Comparison of ENCODE assay signal across 8 cellular contexts in genomic region chr1:46394108-46394871, GRCh38. TPM values are rescaled to one million over a fixed set of nuclear protein-coding genes. Genes with fewer than 3 reads are reported as not detected.
A peak's percentile ranks its signal among the peaks of the same experiment; 100 is the strongest.
DNase-seq lines count a peak whose midpoint lies in the region; FAIRE-seq and TF ChIP-seq lines count a peak whose summit lies in the region.

FAAH (plus strand) TSS chr1:46394317; CDS start chr1:46394349, 32 bp downstream.

- TF ChIP-seq POLR2A in vagina (IDR thresholded peaks at IDR 0.05), result no peak

- no peaks in the 10 kb centered on the region for H3K79me2 ChIP-seq in DOHH2 (ENCODE audit: control insufficient read depth, low read length)

- intact Hi-C loops in vagina (cut with DNase I), result no loop called here

- no peaks in the 10 kb centered on the region for H3K9me2 ChIP-seq in DOHH2 (replicated peaks; ENCODE audit: control insufficient read depth, low read length)

- FAIRE-seq in urothelium cell line (lab: Jason Lieb, UNC), result no peak

- TF ChIP-seq CTCF in DOHH2 (IDR thresholded peaks at IDR 0.05; ENCODE audit: low read depth, low read length, poor library complexity, severe bottlenecking) (no peak), cardiac muscle cell (IDR thresholded peaks at IDR 0.05; ENCODE audit: low read depth, low read length) (no peak), vagina (IDR thresholded peaks at IDR 0.05) (no peak)

- H3K4me1 ChIP-seq in DOHH2 (ENCODE audit: control insufficient read depth, low read length), result peaks cover 8% of the 10 kb centered on the region
- peaks cover 7% of the 10 kb centered on the region for H3K4me1 ChIP-seq in adipocyte (ENCODE audit: control insufficient read depth, insufficient read depth, low read length)
- peaks cover 8% of the 10 kb centered on the region for H3K4me1 ChIP-seq in cardiac muscle cell (ENCODE audit: low read depth)
- H3K4me1 ChIP-seq in vagina, result peaks cover 11% of the 10 kb centered on the region

- H4K20me1 ChIP-seq in DOHH2 (ENCODE audit: control insufficient read depth, insufficient read depth, low read depth, low read length), result no peaks in the 10 kb centered on the region

- H3K9me3 ChIP-seq in DOHH2 (ENCODE audit: control insufficient read depth, insufficient read depth, low read length) (peaks cover 8% of the 10 kb centered on the region), adipocyte (ENCODE audit: control insufficient read depth, low read length) (peaks cover 20% of the 10 kb centered on the region), cardiac muscle cell (ENCODE audit: low read depth) (no peaks in the 10 kb centered on the region), vagina (no peaks in the 10 kb centered on the region)

- peak within 1 kb of the TSS; percentile 79 for H3K4me3 ChIP-seq in DOHH2 (ENCODE audit: low read length)
- peak within 1 kb of the TSS; percentile 71 for H3K4me3 ChIP-seq in adipocyte (ENCODE audit: low read length)
- H3K4me3 ChIP-seq in cardiac muscle cell, result peak within 1 kb of the TSS; percentile 26
- peak within 1 kb of the TSS; percentile 56 to 65 for H3K4me3 ChIP-seq in vagina

- H3K36me3 ChIP-seq in DOHH2 (ENCODE audit: control insufficient read depth, low read length), result no peaks in the 10 kb centered on the region
- no peaks in the 10 kb centered on the region for H3K36me3 ChIP-seq in adipocyte (ENCODE audit: control insufficient read depth, insufficient read depth, low read length, severe bottlenecking)
- H3K36me3 ChIP-seq in cardiac muscle cell, result no peaks in the 10 kb centered on the region
- no peaks in the 10 kb centered on the region for H3K36me3 ChIP-seq in vagina

- peak within 1 kb of the TSS; percentile 85 for H3K4me2 ChIP-seq in DOHH2 (ENCODE audit: low read length)

- peak within 1 kb of the TSS; percentile 67 for H3K9ac ChIP-seq in adipocyte (ENCODE audit: low read length)

- H3K27me3 ChIP-seq in DOHH2 (ENCODE audit: control insufficient read depth, low read length) (peaks cover 3% of the 10 kb centered on the region), adipocyte (replicated peaks; ENCODE audit: control insufficient read depth, insufficient read depth, low read length) (peaks cover 20% of the 10 kb centered on the region), cardiac muscle cell (peaks cover 9% of the 10 kb centered on the region), vagina (no peaks in the 10 kb centered on the region)

- DNase-seq in NCI-H510A (lab: John Stamatoyannopoulos, UW) (peak; percentile 42), adipocyte (ENCODE audit: low read depth) (no peak), cardiac muscle cell (ENCODE audit: low read depth in 1 of 2, low spot score in 1 of 2) (peak; percentile 51 to 69), occipital lobe (lab: John Stamatoyannopoulos, UW) (peak; percentile 69), vagina (ENCODE audit: extremely low spot score in 2 of 2) (no peak), urothelium cell line (ENCODE audit: low spot score) (no peak)
- DNase-seq in effector CD4-positive, alpha-beta T cell, result no peak

- H3F3A ChIP-seq in DOHH2 (ENCODE audit: control insufficient read depth, insufficient read depth), result no peaks in the 10 kb centered on the region

- no peak within 1 kb of the TSS for H3K27ac ChIP-seq in DOHH2 (ENCODE audit: low read depth, low read length)
- H3K27ac ChIP-seq in cardiac muscle cell, result no peak within 1 kb of the TSS
- peak within 1 kb of the TSS; percentile 49 for H3K27ac ChIP-seq in vagina

RNA-seq across cellular contexts. Expression of gene FAAH, which starts in this region (rescaled TPM):
- 12.4 and 21.0 TPM in 2 replicates for total RNA-seq in cardiac muscle cell
- polyA plus RNA-seq in cardiac muscle cell, result 18.7 and 20.2 TPM in 2 replicates
- total RNA-seq in occipital lobe, result 22.5 TPM
- total RNA-seq in vagina, result 38.1 TPM

Comparison
In these comparisons a context has a peak if more than half of its experiments do, and no peak if none do; other contexts are left out.
1. H3K4me3 ChIP-seq: peak in every context shown above with its lines; median percentile 79 in DOHH2; 71 in adipocyte; 60 in vagina; 26 in cardiac muscle cell.
2. DNase-seq: peak in NCI-H510A (single experiment), cardiac muscle cell (2 of 2) and occipital lobe (single experiment); none in adipocyte (single experiment), vagina (0 of 2), urothelium cell line (single experiment) and effector CD4-positive, alpha-beta T cell (single experiment).